In the genomic region with DNA sequence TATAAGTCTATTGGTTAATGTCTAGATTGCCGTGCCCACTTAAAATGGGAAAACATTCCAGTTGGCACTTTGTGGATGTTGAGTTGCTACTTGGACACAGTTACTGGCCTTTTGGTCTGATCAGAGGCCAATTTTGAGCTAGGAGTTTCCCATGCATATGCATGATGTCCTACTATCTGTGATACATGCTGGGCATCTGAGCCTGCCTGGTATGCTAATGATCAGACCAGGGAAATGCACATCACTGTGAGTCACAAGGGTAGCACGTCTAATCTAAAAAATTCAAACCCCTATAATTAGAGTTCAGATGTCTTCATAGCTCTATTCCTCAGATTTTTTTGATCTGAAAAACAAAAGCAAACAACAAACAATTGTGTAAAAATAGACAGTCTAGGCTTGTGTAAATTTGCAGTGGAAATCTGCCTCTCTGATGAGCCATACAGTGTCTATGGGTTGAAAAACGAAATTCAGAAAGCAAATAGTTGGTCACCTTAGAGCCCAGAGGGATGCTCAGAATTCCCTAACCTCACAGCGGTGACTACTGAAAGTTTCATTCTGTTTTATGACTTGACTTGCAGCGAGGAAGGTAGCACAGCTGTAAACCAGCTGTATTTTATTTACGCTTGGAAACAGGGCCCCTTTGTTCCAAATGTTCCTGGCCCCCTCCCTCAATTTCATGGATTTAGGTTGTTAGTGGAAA, we compare ENCODE assay signal across 9 cellular contexts. TPM values are rescaled to one million over a fixed set of nuclear protein-coding genes. Genes with fewer than 3 reads are reported as not detected.
DNase-seq lines count a peak whose midpoint lies in the region; ATAC-seq, FAIRE-seq and TF ChIP-seq lines count a peak whose summit lies in the region.
"Had no signal": no experiment of that assay in that cellular context is flagged by ENCODE, and none has a peak within 500 bp of the region (broad histone marks: within the 10 kb centered on the region; RNA-seq: fewer than 3 reads in every experiment).

No MANE protein-coding gene starts in this region.

- H3K36me3 ChIP-seq in gastroesophageal sphincter, result no peaks in the 10 kb centered on the region
- no peaks in the 10 kb centered on the region for H3K36me3 ChIP-seq in small intestine (ENCODE audit: control insufficient read depth in 2 of 2, insufficient read depth in 2 of 2, low read length in 2 of 2)
- H3K36me3 ChIP-seq: lower lobe of right lung had no signal

- no peaks in the 10 kb centered on the region for H3K36me3 Mint-ChIP-seq in activated T-cell treated with anti-CD3 and anti-CD28 coated beads, Interleukin-2, amount 50 U/mL, for 72 hours (ENCODE audit: insufficient read depth in 2 of 2)

- no peaks in the 10 kb centered on the region for H3K9me3 ChIP-seq in gastroesophageal sphincter
- H3K9me3 ChIP-seq in small intestine (ENCODE audit: control insufficient read depth, low read depth), result no peaks in the 10 kb centered on the region
- H3K9me3 ChIP-seq: lower lobe of right lung had no signal

- peaks cover 3 to 12% (median 3%) of the 10 kb centered on the region in 3 donors for H3K4me1 ChIP-seq in gastroesophageal sphincter
- H3K4me1 ChIP-seq in small intestine (ENCODE audit: control insufficient read depth in 2 of 2, insufficient read depth in 1 of 2, low read depth in 1 of 2, low read length in 1 of 2), result peaks cover 0 to 3% of the 10 kb centered on the region in 2 donors
- H3K4me1 ChIP-seq: lower lobe of right lung had no signal

- no peak overlapping the region for H3K27ac Mint-ChIP-seq in activated T-cell treated with anti-CD3 and anti-CD28 coated beads, Interleukin-2, amount 50 U/mL, for 72 hours

- H3K27me3 ChIP-seq in gastroesophageal sphincter, result no peaks in the 10 kb centered on the region
- H3K27me3 ChIP-seq in small intestine (ENCODE audit: control insufficient read depth in 2 of 2, insufficient read depth in 2 of 2, low read length in 2 of 2), result peaks cover 0 to 2% of the 10 kb centered on the region in 2 donors

- TF ChIP-seq POLR2A in gastroesophageal sphincter (IDR thresholded peaks at IDR 0.05), result no peak

- H3K4me3 ChIP-seq in gastroesophageal sphincter, result no peak overlapping the region
- H3K4me3 ChIP-seq in small intestine (ENCODE audit: low read depth in 1 of 2, low read length in 2 of 2), result no peak overlapping the region
- H3K4me3 ChIP-seq: lower lobe of right lung had no signal

- no peak for FAIRE-seq in small intestine (lab: Jason Lieb, UNC)

- TF ChIP-seq CTCF in gastroesophageal sphincter (IDR thresholded peaks at IDR 0.05), result no peak

- peak; percentile 28 for ATAC-seq in SK-N-SH treated with all-trans-retinoic acid at 6 μM for 48 hours
- peak; percentile 11 for ATAC-seq in gastroesophageal sphincter
- ATAC-seq in activated T-cell treated with anti-CD3 and anti-CD28 coated beads, Interleukin-2, amount 50 U/mL, for 72 hours (replicated peaks in 1 of 2), result no peak
- no peak for ATAC-seq in GM21529 (IDR thresholded peaks at IDR 0.05; ENCODE audit: unreplicated experiment)

- H3K27me3 Mint-ChIP-seq in activated T-cell treated with anti-CD3 and anti-CD28 coated beads, Interleukin-2, amount 50 U/mL, for 72 hours (ENCODE audit: low read depth), result peaks cover 7% of the 10 kb centered on the region

- H3K27ac ChIP-seq in gastroesophageal sphincter, result peak overlapping the region in 2 of 4 donors; percentile 25 to 40
- peak overlapping the region in 1 of 2 donors; percentile 81 for H3K27ac ChIP-seq in small intestine (ENCODE audit: low read depth in 1 of 2, low read length in 1 of 2)
- H3K27ac ChIP-seq: lower lobe of right lung had no signal

- no peak overlapping the region for H3K4me3 Mint-ChIP-seq in activated T-cell treated with anti-CD3 and anti-CD28 coated beads, Interleukin-2, amount 50 U/mL, for 72 hours

- DNase-seq in GM03348 (ENCODE audit: low spot score) (peak; percentile 27), pons (ENCODE audit: low spot score) (peak; percentile 25), DMS79 (lab: John Stamatoyannopoulos, UW) (no peak), small intestine (no peak)
- DNase-seq in activated T-cell treated with anti-CD3 and anti-CD28 coated beads, Interleukin-2, amount 50 U/mL, for 72 hours, result no peak
- DNase-seq: lower lobe of right lung had no signal

- TF ChIP-seq EP300 in gastroesophageal sphincter (IDR thresholded peaks at IDR 0.05), result no peak

- WGBS in gastroesophageal sphincter (ENCODE audit: low coverage in 1 of 2), 2 donors, result 59 to 67% methylated on average over 6 of the region's 6 CpGs
- 52 to 64% (median 55%) methylated on average over 6 of the region's 6 CpGs for WGBS in small intestine, 3 donors

- H3K4me1 Mint-ChIP-seq in activated T-cell treated with anti-CD3 and anti-CD28 coated beads, Interleukin-2, amount 50 U/mL, for 72 hours (ENCODE audit: low read depth), result no peaks in the 10 kb centered on the region

- no peaks in the 10 kb centered on the region for H3K9me3 Mint-ChIP-seq in activated T-cell treated with anti-CD3 and anti-CD28 coated beads, Interleukin-2, amount 50 U/mL, for 72 hours

TF ChIP-seq in SK-N-SH treated with all-trans-retinoic acid at 6 μM for 48 hours, 23 proteins besides CTCF, POLR2A, EP300 and RAD21 (continues in another document):
- TF ChIP-seq TOX (CRISPR knock-in tag; IDR thresholded peaks at IDR 0.05; ENCODE audit: borderline replicate concordance) (no peak), ISL1 (CRISPR knock-in tag; IDR thresholded peaks at IDR 0.05) (no peak), ZFP3 (CRISPR knock-in tag; IDR thresholded peaks at IDR 0.05) (no peak), POU6F1 (CRISPR knock-in tag; IDR thresholded peaks at IDR 0.05; ENCODE audit: borderline replicate concordance, low read depth) (no peak), CSRNP3 (CRISPR knock-in tag; IDR thresholded peaks at IDR 0.05) (no peak), ESRRG (CRISPR knock-in tag; IDR thresholded peaks at IDR 0.05) (no peak), ZNF8 (CRISPR knock-in tag; IDR thresholded peaks at IDR 0.05) (no peak), ZFP30 (CRISPR knock-in tag; IDR thresholded peaks at IDR 0.05) (no peak), RARB (CRISPR knock-in tag; IDR thresholded peaks at IDR 0.05) (no peak), OSR1 (CRISPR knock-in tag; IDR thresholded peaks at IDR 0.05) (no peak), GLIS3 (CRISPR knock-in tag; IDR thresholded peaks at IDR 0.05) (no peak), ZNF70 (CRISPR knock-in tag; IDR thresholded peaks at IDR 0.05) (no peak), CSDC2 (CRISPR knock-in tag; IDR thresholded peaks at IDR 0.05) (no peak), TCF4 (CRISPR knock-in tag; IDR thresholded peaks at IDR 0.05; ENCODE audit: borderline replicate concordance) (no peak), SNAI2 (CRISPR knock-in tag; IDR thresholded peaks at IDR 0.05) (no peak), ZNF565 (CRISPR knock-in tag; conservative IDR thresholded peaks at IDR 0.05; ENCODE audit: low read depth) (no peak), TSHZ2 (CRISPR knock-in tag; IDR thresholded peaks at IDR 0.05) (no peak)

RNA-seq across cellular contexts. Expression of gene PALM2AKAP2, which starts 37.3 kb away (rescaled TPM):
- total RNA-seq in gastroesophageal sphincter, result 1 to 10 TPM; 2.0 to 8.2 (median 3.6) TPM
- polyA plus RNA-seq in small intestine, result under 1 TPM in 1 of 3 donors, not detected in 2; 0.81 TPM
- total RNA-seq in activated T-cell treated with anti-CD3 and anti-CD28 coated beads, Interleukin-2, amount 50 U/mL, for 72 hours, result under 1 TPM; 0.05 to 0.30 TPM

Comparison
In these comparisons a context has a peak if more than half of its experiments do, and no peak if none do; other contexts are left out.
1. DNase-seq: peak in GM03348 (single experiment) and pons (single experiment); none in DMS79 (single experiment), small intestine (single experiment) and activated T-cell treated with anti-CD3 and anti-CD28 coated beads, Interleukin-2, amount 50 U/mL, for 72 hours (0 of 2).
2. ATAC-seq: peak in SK-N-SH treated with all-trans-retinoic acid at 6 μM for 48 hours (single experiment) and gastroesophageal sphincter (single experiment); none in activated T-cell treated with anti-CD3 and anti-CD28 coated beads, Interleukin-2, amount 50 U/mL, for 72 hours (0 of 2) and GM21529 (single experiment).